2 cellular contexts compared by ENCODE assay signal in genomic region chr2:218782529-218782845, GRCh38.
TF ChIP-seq lines count a peak whose summit lies in the region.

No MANE protein-coding gene starts in this region.

TF ChIP-seq in IMR-90, 13 proteins besides CTCF, POLR2A, EP300 and RAD21 (continued from another document):
- TF ChIP-seq RCOR1 (IDR thresholded peaks at IDR 0.05; ENCODE audit: insufficient replicate concordance, low read length) (no peak), CHD1 (IDR thresholded peaks at IDR 0.05; ENCODE audit: low read depth, low read length) (no peak), RFX5 (IDR thresholded peaks at IDR 0.05; ENCODE audit: low read depth, low read length) (no peak), CEBPB (IDR thresholded peaks at IDR 0.05; ENCODE audit: low read depth, low read length) (no peak), MAFK (IDR thresholded peaks at IDR 0.05; ENCODE audit: low read depth, low read length) (no peak), SMC3 (IDR thresholded peaks at IDR 0.05; ENCODE audit: low read depth, low read length) (no peak), NFE2L2 (IDR thresholded peaks at IDR 0.05; ENCODE audit: low read depth, low read length) (no peak), ELK1 (IDR thresholded peaks at IDR 0.05; ENCODE audit: borderline replicate concordance, low read depth, low read length) (no peak)

TF ChIP-seq in HEK293T, 16 proteins besides CTCF, POLR2A, EP300 and RAD21 (continued from another document):
- TF ChIP-seq FOXM1 (IDR thresholded peaks at IDR 0.05; ENCODE audit: borderline replicate concordance) (no peak), ZNF384 (IDR thresholded peaks at IDR 0.05) (no peak), FOXK2 (IDR thresholded peaks at IDR 0.05) (no peak)
